8 cellular contexts compared by ENCODE assay signal in the genomic region with DNA sequence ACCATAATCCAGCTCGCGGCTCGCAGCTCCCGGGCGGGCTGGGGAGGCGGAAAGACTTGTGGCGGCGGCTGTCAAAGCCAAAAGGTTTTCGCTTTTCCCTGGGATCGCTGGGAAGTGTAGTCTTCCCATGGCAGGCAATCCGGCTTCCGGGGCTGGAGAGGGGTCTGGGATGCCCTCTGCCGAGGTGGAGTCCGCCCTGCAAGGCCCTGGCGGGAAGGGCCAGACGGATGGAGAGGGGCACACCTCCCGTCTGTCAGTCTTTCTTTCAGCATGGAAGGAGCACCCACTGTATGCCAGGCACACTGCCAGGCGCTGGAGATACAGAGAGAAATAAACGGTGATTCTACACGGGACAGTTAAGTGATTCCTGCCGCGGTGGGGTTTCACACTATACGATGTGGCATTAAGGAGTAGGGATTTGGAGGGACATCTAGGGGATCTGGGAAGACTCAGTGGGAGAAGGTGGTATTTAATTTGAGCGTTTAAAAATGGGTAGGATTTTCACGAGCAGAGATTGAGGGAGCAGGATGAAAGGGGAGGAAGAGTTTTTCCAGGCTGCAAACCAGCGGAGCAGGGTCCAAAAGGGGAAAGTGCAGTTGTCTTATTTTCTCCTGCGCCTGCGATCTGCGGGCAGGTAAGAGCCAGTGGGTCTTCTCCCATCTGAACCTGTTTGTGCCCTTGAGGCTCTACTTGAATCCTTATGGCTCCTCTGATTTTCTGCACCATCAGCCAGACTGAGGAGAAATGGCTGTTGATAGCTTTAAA. TPM values are rescaled to one million over a fixed set of nuclear protein-coding genes. Genes with fewer than 3 reads are reported as not detected.
DNase-seq lines count a peak whose midpoint lies in the region; ATAC-seq, FAIRE-seq and TF ChIP-seq lines count a peak whose summit lies in the region.

A gene (minus strand): TSS at position 60 of the 765 bp plus-strand sequence. CDS start 461 bp downstream, outside the sequence.

- no peaks in the 10 kb centered on the region for H3K9me3 Mint-ChIP-seq in CD4-positive, alpha-beta memory T cell
- H3K9me3 Mint-ChIP-seq in astrocyte (ENCODE audit: unreplicated experiment), result no peaks in the 10 kb centered on the region

- peaks cover 33% of the 10 kb centered on the region for H3K79me2 ChIP-seq in astrocyte (ENCODE audit: insufficient read depth, low read length)
- no peaks in the 10 kb centered on the region for H3K79me2 ChIP-seq in Karpas-422 (ENCODE audit: low read length)

- ATAC-seq in omental fat pad (ENCODE audit: low FRiP score), result peak; percentile 89
- ATAC-seq in HG02938 (IDR thresholded peaks at IDR 0.05; ENCODE audit: unreplicated experiment), result no peak

- peak in 3 of 5 donors; percentile 5 to 17 (median 11) for DNase-seq in CD4-positive, alpha-beta memory T cell
- DNase-seq in HS-27A (ENCODE audit: low read depth) (peak; percentile 48), NOMO-1 treated with DMSO at 0.1 percent for 48 hours (lab: John Stamatoyannopoulos, UW; ENCODE audit: unreplicated experiment) (peak; percentile 10), astrocyte (ENCODE audit: low read depth) (peak; percentile 76), left ventricle myocardium inferior (peak; percentile 84), omental fat pad (ENCODE audit: low spot score) (peak; percentile 35), Karpas-422 (no peak)

- no peaks in the 10 kb centered on the region for H3K9me2 ChIP-seq in Karpas-422 (replicated peaks; ENCODE audit: insufficient read depth, low read length)

- H4K20me1 ChIP-seq in astrocyte (ENCODE audit: insufficient read depth, low read length), result peaks cover 21% of the 10 kb centered on the region
- no peaks in the 10 kb centered on the region for H4K20me1 ChIP-seq in Karpas-422 (ENCODE audit: insufficient read depth, low read depth, low read length)

- H3K36me3 ChIP-seq in CD4-positive, alpha-beta memory T cell (ENCODE audit: insufficient read depth, low read length), result no peaks in the 10 kb centered on the region
- H3K36me3 ChIP-seq in astrocyte (ENCODE audit: insufficient read depth, low read length), result no peaks in the 10 kb centered on the region
- no peaks in the 10 kb centered on the region for H3K36me3 ChIP-seq in left ventricle myocardium inferior
- no peaks in the 10 kb centered on the region for H3K36me3 ChIP-seq in Karpas-422 (ENCODE audit: insufficient read depth, low read length)

- peak within 1 kb of the TSS; percentile 39 to 63 for H3K4me3 ChIP-seq in CD4-positive, alpha-beta memory T cell (ENCODE audit: low read length in 2 of 2)
- H3K4me3 ChIP-seq in astrocyte (ENCODE audit: insufficient read depth, low read depth, low read length) (peak within 1 kb of the TSS; percentile 72), left ventricle myocardium inferior (peak within 1 kb of the TSS; percentile 80), Karpas-422 (ENCODE audit: low read length) (no peak within 1 kb of the TSS)

- H3K27ac Mint-ChIP-seq in CD4-positive, alpha-beta memory T cell, result peak within 1 kb of the TSS in 5 of 7 donors; percentile 39 to 89 (median 68)
- peak within 1 kb of the TSS; percentile 9 for H3K27ac Mint-ChIP-seq in astrocyte (ENCODE audit: unreplicated experiment)

- intact Hi-C loops in CD4-positive, alpha-beta memory T cell (cut with micrococcal nuclease), result no loop called here
- intact Hi-C loops in left ventricle myocardium inferior (cut with micrococcal nuclease), result no loop called here

- peaks cover 17% of the 10 kb centered on the region for H3K4me1 ChIP-seq in CD4-positive, alpha-beta memory T cell (ENCODE audit: insufficient read depth, low read length)
- H3K4me1 ChIP-seq in astrocyte (ENCODE audit: insufficient read depth, low read length) (peaks cover 15% of the 10 kb centered on the region), left ventricle myocardium inferior (peaks cover 29% of the 10 kb centered on the region), Karpas-422 (ENCODE audit: low read length) (no peaks in the 10 kb centered on the region)

- peaks cover 4 to 19% (median 12%) of the 10 kb centered on the region in 4 donors for H3K4me1 Mint-ChIP-seq in CD4-positive, alpha-beta memory T cell
- H3K4me1 Mint-ChIP-seq in astrocyte (ENCODE audit: low read depth, unreplicated experiment), result peaks cover 9% of the 10 kb centered on the region

- peak; percentile 9 for FAIRE-seq in astrocyte (lab: Jason Lieb, UNC)

- H3K27me3 Mint-ChIP-seq in CD4-positive, alpha-beta memory T cell, result peaks cover 3 to 7% of the 10 kb centered on the region in 2 donors
- H3K27me3 Mint-ChIP-seq in astrocyte (ENCODE audit: low read depth, unreplicated experiment), result no peaks in the 10 kb centered on the region

- H3K9me3 ChIP-seq in CD4-positive, alpha-beta memory T cell (ENCODE audit: control insufficient read depth in 1 of 2, low read length in 2 of 2), result no peaks in the 10 kb centered on the region
- H3K9me3 ChIP-seq in astrocyte (ENCODE audit: insufficient read depth, low read depth, low read length) (no peaks in the 10 kb centered on the region), left ventricle myocardium inferior (replicated peaks) (no peaks in the 10 kb centered on the region), Karpas-422 (ENCODE audit: low read length) (no peaks in the 10 kb centered on the region)

- POLR2A ChIA-PET in CD4-positive, alpha-beta memory T cell (lab: Charles Lee; ENCODE audit: partially characterized antibody), result interaction anchor here (0.7 to 2.9 kb wide), 5 partner anchors 12 to 138 kb away, joined by 3 to 20 read pairs (median 4); a partner anchor contains a TSS

- peaks cover 7% of the 10 kb centered on the region for H3K27me3 ChIP-seq in CD4-positive, alpha-beta memory T cell (ENCODE audit: insufficient read depth, low read length)
- H3K27me3 ChIP-seq in astrocyte (ENCODE audit: insufficient read depth, low read length) (no peaks in the 10 kb centered on the region), left ventricle myocardium inferior (ENCODE audit: low read depth) (no peaks in the 10 kb centered on the region), Karpas-422 (ENCODE audit: low read length) (no peaks in the 10 kb centered on the region)

- peak within 1 kb of the TSS; percentile 26 for H3K27ac ChIP-seq in CD4-positive, alpha-beta memory T cell (ENCODE audit: low read depth, low read length)
- peak within 1 kb of the TSS; percentile 6 for H3K27ac ChIP-seq in astrocyte (ENCODE audit: low read depth, low read length)
- H3K27ac ChIP-seq in left ventricle myocardium inferior (replicated peaks), result peak within 1 kb of the TSS; percentile 79
- H3K27ac ChIP-seq in Karpas-422 (ENCODE audit: low read length), result no peak within 1 kb of the TSS

- peak within 1 kb of the TSS; percentile 86 to 92 (median 89) for H3K4me3 Mint-ChIP-seq in CD4-positive, alpha-beta memory T cell
- peak within 1 kb of the TSS; percentile 88 for H3K4me3 Mint-ChIP-seq in astrocyte (ENCODE audit: unreplicated experiment)

- H3K4me2 ChIP-seq in astrocyte (ENCODE audit: low read length) (peak within 1 kb of the TSS; percentile 93), Karpas-422 (ENCODE audit: low read depth, low read length, poor library complexity, severe bottlenecking) (no peak within 1 kb of the TSS)

- no peaks in the 10 kb centered on the region for H3K36me3 Mint-ChIP-seq in CD4-positive, alpha-beta memory T cell
- H3K36me3 Mint-ChIP-seq in astrocyte (ENCODE audit: low read depth, unreplicated experiment), result no peaks in the 10 kb centered on the region

- TF ChIP-seq CTCF in astrocyte (IDR thresholded peaks at IDR 0.05; ENCODE audit: insufficient read depth, low read depth, low read length), result no peak
- TF ChIP-seq CTCF in left ventricle myocardium inferior (IDR thresholded peaks at IDR 0.05; ENCODE audit: borderline replicate concordance), result peak; percentile 45
- no peak for TF ChIP-seq CTCF in omental fat pad (IDR thresholded peaks at IDR 0.05)

- H2AFZ ChIP-seq in astrocyte (ENCODE audit: low read depth, low read length) (peak within 1 kb of the TSS; percentile 92), Karpas-422 (ENCODE audit: low read length) (no peak within 1 kb of the TSS)

- H3K9ac ChIP-seq in astrocyte (ENCODE audit: low read length) (peak within 1 kb of the TSS; percentile 82), Karpas-422 (ENCODE audit: low read length) (no peak within 1 kb of the TSS)

- CTCF ChIA-PET in CD4-positive, alpha-beta memory T cell (lab: Charles Lee; ENCODE audit: partially characterized antibody), result interaction anchor here (0.8 to 2.5 kb wide), 4 partner anchors 11 to 90 kb away, joined by 3 to 10 read pairs (median 4); a partner anchor contains a TSS

RNA-seq across cellular contexts. Expression of the gene that starts here (rescaled TPM):
- total RNA-seq in CD4-positive, alpha-beta memory T cell, result 1 to 10 TPM; 2.7 to 2.9 TPM
- 1 to 10 TPM in 1 of 2 donors, under 1 TPM in 1; 0.65 to 1.6 TPM for polyA plus RNA-seq in CD4-positive, alpha-beta memory T cell
- total RNA-seq in astrocyte, result 32.6 and 37.2 TPM in 2 replicates
- 13.8 TPM for total RNA-seq in left ventricle myocardium inferior
- total RNA-seq in omental fat pad, result 10 to 100 TPM; 20.0 to 32.4 (median 24.7) TPM
- total RNA-seq in Karpas-422 (2014; rRNA removed; shearing (Covaris generic); ENCODE audit: low replicate concordance), result not detected in 2 replicates
